In the genomic region with DNA sequence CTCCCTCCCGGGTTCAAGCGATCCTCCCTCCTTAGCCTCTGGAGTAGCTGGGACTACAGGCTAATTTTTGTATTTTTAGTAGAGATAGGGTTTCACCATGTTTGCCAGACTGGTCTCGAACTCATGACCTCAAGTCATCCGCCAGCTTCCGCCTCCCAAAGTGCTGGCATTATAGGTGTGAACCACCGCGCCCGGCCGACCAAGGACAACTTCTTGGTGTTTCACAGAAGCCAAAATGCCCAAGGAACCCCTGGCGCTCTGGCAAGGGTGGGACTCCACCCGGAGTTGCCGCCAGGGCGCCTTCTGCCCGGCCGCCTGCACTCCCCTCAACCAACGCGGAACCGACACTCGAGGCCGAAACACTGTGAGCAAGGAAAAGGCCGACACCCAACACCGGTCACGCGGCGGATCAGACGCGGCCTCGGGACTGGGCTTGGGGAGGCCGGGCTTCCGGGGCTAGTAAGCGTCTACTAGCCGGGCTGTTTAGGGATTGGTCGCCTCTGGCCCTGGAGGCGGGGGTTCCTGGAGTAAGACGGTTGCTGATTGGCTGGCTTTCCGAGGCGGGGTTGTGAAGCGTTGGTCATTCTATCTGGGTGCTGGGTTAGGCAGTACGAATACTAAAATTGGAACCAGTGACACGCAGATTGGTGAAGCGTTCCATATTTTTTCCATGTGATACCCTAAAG, we compare ENCODE assay signal across 8 cellular contexts. TPM values are rescaled to one million over a fixed set of nuclear protein-coding genes. Genes with fewer than 3 reads are reported as not detected.
DNase-seq lines count a peak whose midpoint lies in the region; ATAC-seq and TF ChIP-seq lines count a peak whose summit lies in the region.

No MANE protein-coding gene starts in this region.

- DNase-seq in NCI-H82 (lab: John Stamatoyannopoulos, UW) (peak; percentile 21), NCI-H82 treated with DMSO at 0.1 percent for 48 hours (lab: John Stamatoyannopoulos, UW; ENCODE audit: unreplicated experiment) (no peak), T-helper 1 cell (peak; percentile 66 to 88 (median 76)), anterior cingulate cortex (lab: John Stamatoyannopoulos, UW) (peak; percentile 71 to 98 (median 94)), left ventricle myocardium superior (peak; percentile 96), posterior cingulate gyrus (peak; percentile 95 to 100 (median 98)), tibial artery (peak; percentile 98 to 99)

- peak overlapping the region; percentile 29 to 45 for H3K4me3 ChIP-seq in tibial artery

- peak; percentile 22 to 45 for TF ChIP-seq CTCF in tibial artery (IDR thresholded peaks at IDR 0.05)

- peaks cover 0 to 8% (median 0%) of the 10 kb centered on the region in 4 donors for H3K4me1 ChIP-seq in tibial artery

- peaks cover 0 to 5% (median 0%) of the 10 kb centered on the region in 3 donors for H3K36me3 ChIP-seq in tibial artery

- ATAC-seq in HG03442 (IDR thresholded peaks at IDR 0.05; ENCODE audit: unreplicated experiment) (peak; percentile 72), left ventricle myocardium superior (peak; percentile 99)

- H3K9me3 ChIP-seq in tibial artery, result no peaks in the 10 kb centered on the region

- intact Hi-C loops in left ventricle myocardium superior (cut with micrococcal nuclease) (no loop called here), posterior cingulate gyrus (cut with DNase I) (no loop called here), tibial artery (cut with DNase I; ENCODE audit: low total_unique reads) (no loop called here)

- H3K27me3 ChIP-seq in tibial artery, result no peaks in the 10 kb centered on the region

- peak overlapping the region; percentile 76 to 79 for H3K27ac ChIP-seq in tibial artery

RNA-seq across cellular contexts. Expression of a gene that starts 7.7 kb away (rescaled TPM):
- total RNA-seq in left ventricle myocardium superior, result not detected

RNA-seq across cellular contexts. Expression of a gene that starts 16.3 kb away (rescaled TPM):
- total RNA-seq in left ventricle myocardium superior, result 13.4 TPM

RNA-seq across cellular contexts. Expression of a gene that starts 16.8 kb away (rescaled TPM):
- 0.15 TPM for total RNA-seq in left ventricle myocardium superior

RNA-seq across cellular contexts. Expression of a gene that starts 36.0 kb away (rescaled TPM):
- total RNA-seq in left ventricle myocardium superior, result 3.6 TPM
